Comparison of ENCODE assay signal across 15 cellular contexts in genomic region chr2:85356186-85356585, GRCh38. TPM values are rescaled to one million over a fixed set of nuclear protein-coding genes. Genes with fewer than 3 reads are reported as not detected.
A peak's percentile ranks its signal among the peaks of the same experiment; 100 is the strongest.
DNase-seq lines count a peak whose midpoint lies in the region; ATAC-seq and TF ChIP-seq lines count a peak whose summit lies in the region.
"Had no signal": no experiment of that assay in that cellular context is flagged by ENCODE, and none has a peak within 500 bp of the region (broad histone marks: within the 10 kb centered on the region; RNA-seq: fewer than 3 reads in every experiment).

No MANE protein-coding gene starts in this region.

- H2AK5ac ChIP-seq in IMR-90 (ENCODE audit: low read depth, low read length), result no peak overlapping the region

- no peak overlapping the region for H3K18ac ChIP-seq in IMR-90 (ENCODE audit: low read depth, low read length)

- dilution Hi-C loops in IMR-90 (cut with HindIII; ENCODE audit: low sequenced_read_pairs, unreplicated experiment), result no loop called here

- no peak overlapping the region for H2BK15ac ChIP-seq in IMR-90 (ENCODE audit: low read depth, low read length)

- DNase-seq in CD4-positive, CD25-positive, alpha-beta regulatory T cell, result no peak
- no peak for DNase-seq in IMR-90
- peak; percentile 33 for DNase-seq in coronary artery (ENCODE audit: low spot score)
- no peak for DNase-seq in neural progenitor cell (ENCODE audit: low spot score)
- DNase-seq in NAMALWA (ENCODE audit: low spot score), result no peak
- DNase-seq in stimulated activated effector memory CD8-positive, alpha-beta T cell treated with anti-CD3 and anti-CD28 coated beads, Interleukin-12 subunit alpha, Interleukin-12 subunit beta, amount 100 ng/mL, for 72 hours (ENCODE audit: low spot score in 2 of 2), result no peak
- DNase-seq in activated T-cell treated with anti-CD3 and anti-CD28 coated beads, Interleukin-2, amount 50 U/mL, for 24 hours, result no peak
- DNase-seq: BE2C, H7, NCI-H1417, NCI-H1930, NCI-H2171 treated with DMSO at 0.1 percent for 48 hours, NCI-H774 had no signal

- H3K56ac ChIP-seq in IMR-90 (ENCODE audit: extremely low read depth, insufficient read depth, low read length), result no peak overlapping the region

- peaks cover 24% of the 10 kb centered on the region for H3K36me3 Mint-ChIP-seq in CD4-positive, CD25-positive, alpha-beta regulatory T cell
- H3K36me3 Mint-ChIP-seq in neural progenitor cell, result peaks cover 15% of the 10 kb centered on the region
- H3K36me3 Mint-ChIP-seq in stimulated activated effector memory CD8-positive, alpha-beta T cell treated with anti-CD3 and anti-CD28 coated beads, Interleukin-12 subunit alpha, Interleukin-12 subunit beta, amount 100 ng/mL, for 72 hours, result peaks cover 65% of the 10 kb centered on the region
- H3K36me3 Mint-ChIP-seq in activated T-cell treated with anti-CD3 and anti-CD28 coated beads, Interleukin-2, amount 50 U/mL, for 24 hours (ENCODE audit: low read depth), result peaks cover 72% of the 10 kb centered on the region

- H3K79me1 ChIP-seq in IMR-90 (ENCODE audit: low read depth in 1 of 2, low read length in 2 of 2), result peaks cover 35 to 54% of the 10 kb centered on the region in 2 experiments

- H2AFZ ChIP-seq in IMR-90 (replicated peaks; ENCODE audit: low read length, poor library complexity), result no peak overlapping the region
- no peak overlapping the region for H2AFZ ChIP-seq in neural progenitor cell (replicated peaks)

- no CpG with 5 or more reads among the region's 2 CpGs for WGBS in IMR-90 (ENCODE audit: extremely low coverage in 2 of 2, insufficient read length in 1 of 2), 2 experiments

- no peak overlapping the region for H3K4me3 ChIP-seq in CD4-positive, CD25-positive, alpha-beta regulatory T cell (ENCODE audit: low read depth, low read length)
- no peak overlapping the region for H3K4me3 ChIP-seq in IMR-90 (ENCODE audit: insufficient read depth, low read depth, low read length)
- no peak overlapping the region for H3K4me3 ChIP-seq in coronary artery
- H3K4me3 ChIP-seq in neural progenitor cell, result no peak overlapping the region

- H3K27ac Mint-ChIP-seq in CD4-positive, CD25-positive, alpha-beta regulatory T cell, result no peak overlapping the region
- no peak overlapping the region for H3K27ac Mint-ChIP-seq in neural progenitor cell
- H3K27ac Mint-ChIP-seq in stimulated activated effector memory CD8-positive, alpha-beta T cell treated with anti-CD3 and anti-CD28 coated beads, Interleukin-12 subunit alpha, Interleukin-12 subunit beta, amount 100 ng/mL, for 72 hours, result no peak overlapping the region
- no peak overlapping the region for H3K27ac Mint-ChIP-seq in activated T-cell treated with anti-CD3 and anti-CD28 coated beads, Interleukin-2, amount 50 U/mL, for 24 hours

- H3K4ac ChIP-seq in IMR-90 (ENCODE audit: low read depth, low read length), result no peak overlapping the region

- ATAC-seq in CD4-positive, CD25-positive, alpha-beta regulatory T cell (ENCODE audit: low read depth in 2 of 2), result no peak
- no peak for ATAC-seq in IMR-90 (ENCODE audit: low read depth)
- ATAC-seq in stimulated activated effector memory CD8-positive, alpha-beta T cell treated with anti-CD3 and anti-CD28 coated beads, Interleukin-12 subunit alpha, Interleukin-12 subunit beta, amount 100 ng/mL, for 72 hours, result no peak
- ATAC-seq: Right ventricle myocardium inferior had no signal

- H3K9ac ChIP-seq in IMR-90 (ENCODE audit: low read depth, low read length), result no peak overlapping the region
- no peak overlapping the region for H3K9ac ChIP-seq in neural progenitor cell
- H3K9ac ChIP-seq: KMS-11 had no signal

- H3K9me3 ChIP-seq in CD4-positive, CD25-positive, alpha-beta regulatory T cell (ENCODE audit: control insufficient read depth in 2 of 2, low read length in 2 of 2), result no peaks in the 10 kb centered on the region
- H3K9me3 ChIP-seq in IMR-90 (ENCODE audit: control insufficient read depth, insufficient read depth, low read length) (no peaks in the 10 kb centered on the region), neural progenitor cell (ENCODE audit: low read depth) (no peaks in the 10 kb centered on the region)
- H3K9me3 ChIP-seq: BE2C had no signal

- intact Hi-C loops in IMR-90 (cut with micrococcal nuclease), result no loop called here

- H3K4me3 Mint-ChIP-seq in CD4-positive, CD25-positive, alpha-beta regulatory T cell, result peak overlapping the region; percentile 80 to 99 (median 96)
- peak overlapping the region; percentile 43 for H3K4me3 Mint-ChIP-seq in neural progenitor cell
- no peak overlapping the region for H3K4me3 Mint-ChIP-seq in stimulated activated effector memory CD8-positive, alpha-beta T cell treated with anti-CD3 and anti-CD28 coated beads, Interleukin-12 subunit alpha, Interleukin-12 subunit beta, amount 100 ng/mL, for 72 hours
- H3K4me3 Mint-ChIP-seq in activated T-cell treated with anti-CD3 and anti-CD28 coated beads, Interleukin-2, amount 50 U/mL, for 24 hours, result no peak overlapping the region

- no peak for TF ChIP-seq RAD21 in IMR-90 (IDR thresholded peaks at IDR 0.05; ENCODE audit: low read length)

- no peak overlapping the region for H2BK20ac ChIP-seq in IMR-90 (ENCODE audit: low read depth, low read length)

- H2BK5ac ChIP-seq in IMR-90 (ENCODE audit: low read depth, low read length, poor library complexity, severe bottlenecking), result no peak overlapping the region

- no peak overlapping the region for H3K23ac ChIP-seq in IMR-90 (ENCODE audit: low read depth, low read length)

- H4K8ac ChIP-seq in IMR-90 (ENCODE audit: low read depth in 2 of 2, low read length in 2 of 2), result no peak overlapping the region

- H3K27ac ChIP-seq in CD4-positive, CD25-positive, alpha-beta regulatory T cell (ENCODE audit: insufficient read depth, low read length, poor library complexity, severe bottlenecking), result no peak overlapping the region
- H3K27ac ChIP-seq in IMR-90 (ENCODE audit: insufficient read depth, low read length) (no peak overlapping the region), coronary artery (no peak overlapping the region), neural progenitor cell (no peak overlapping the region)
- H3K27ac ChIP-seq: KMS-11 had no signal

- H3K4me2 ChIP-seq in IMR-90 (ENCODE audit: low read depth, low read length) (no peak overlapping the region), neural progenitor cell (no peak overlapping the region)

- peaks cover 12 to 63% (median 37%) of the 10 kb centered on the region in 4 donors for H3K4me1 Mint-ChIP-seq in CD4-positive, CD25-positive, alpha-beta regulatory T cell
- peaks cover 20% of the 10 kb centered on the region for H3K4me1 Mint-ChIP-seq in neural progenitor cell
- peaks cover 48% of the 10 kb centered on the region for H3K4me1 Mint-ChIP-seq in stimulated activated effector memory CD8-positive, alpha-beta T cell treated with anti-CD3 and anti-CD28 coated beads, Interleukin-12 subunit alpha, Interleukin-12 subunit beta, amount 100 ng/mL, for 72 hours
- peaks cover 49% of the 10 kb centered on the region for H3K4me1 Mint-ChIP-seq in activated T-cell treated with anti-CD3 and anti-CD28 coated beads, Interleukin-2, amount 50 U/mL, for 24 hours (ENCODE audit: low read depth)

- POLR2A ChIA-PET in IMR-90 (lab: Charles Lee; ENCODE audit: unreplicated experiment), result no interaction called here

- no peak for TF ChIP-seq POLR2A in IMR-90 (IDR thresholded peaks at IDR 0.05; ENCODE audit: low read depth, low read length)

- H2BK120ac ChIP-seq in IMR-90 (ENCODE audit: low read depth, low read length), result no peak overlapping the region

- in situ Hi-C loops in IMR-90 (cut with MboI; ENCODE audit: low sequenced_read_pairs), result no loop called here

- H3K27me3 Mint-ChIP-seq in CD4-positive, CD25-positive, alpha-beta regulatory T cell, result no peaks in the 10 kb centered on the region
- H3K27me3 Mint-ChIP-seq in neural progenitor cell (ENCODE audit: insufficient read depth, low read depth), result no peaks in the 10 kb centered on the region
- no peaks in the 10 kb centered on the region for H3K27me3 Mint-ChIP-seq in activated T-cell treated with anti-CD3 and anti-CD28 coated beads, Interleukin-2, amount 50 U/mL, for 24 hours

- no peaks in the 10 kb centered on the region for H3K27me3 ChIP-seq in CD4-positive, CD25-positive, alpha-beta regulatory T cell (ENCODE audit: control insufficient read depth, insufficient read depth, low read length)
- no peaks in the 10 kb centered on the region for H3K27me3 ChIP-seq in IMR-90 (ENCODE audit: control insufficient read depth, insufficient read depth, low read length)
- no peaks in the 10 kb centered on the region for H3K27me3 ChIP-seq in neural progenitor cell
- H3K27me3 ChIP-seq: BE2C had no signal

- H4K20me1 ChIP-seq in IMR-90 (ENCODE audit: insufficient read depth, low read length), result no peaks in the 10 kb centered on the region
- H4K20me1 ChIP-seq in neural progenitor cell (ENCODE audit: low read depth), result no peaks in the 10 kb centered on the region

- H3K14ac ChIP-seq in IMR-90 (replicated peaks; ENCODE audit: low read depth, low read length), result no peak overlapping the region

- no peak overlapping the region for H2AK9ac ChIP-seq in IMR-90 (replicated peaks; ENCODE audit: low read depth, low read length, poor library complexity)

- no peaks in the 10 kb centered on the region for H3F3A ChIP-seq in neural progenitor cell (ENCODE audit: low read depth)

- H3K9me1 ChIP-seq in IMR-90 (ENCODE audit: insufficient read depth, low read length), result peaks cover 16% of the 10 kb centered on the region

- H3K79me2 ChIP-seq in neural progenitor cell (ENCODE audit: low read depth), result peaks cover 9% of the 10 kb centered on the region

- CTCF ChIA-PET in IMR-90 (lab: Yijun Ruan, JAX), result no interaction called here

- peaks cover 15% of the 10 kb centered on the region for H3K36me3 ChIP-seq in CD4-positive, CD25-positive, alpha-beta regulatory T cell (ENCODE audit: control insufficient read depth, insufficient read depth, low read length)
- H3K36me3 ChIP-seq in IMR-90 (ENCODE audit: control insufficient read depth, insufficient read depth, low read length) (peaks cover 17% of the 10 kb centered on the region), neural progenitor cell (no peaks in the 10 kb centered on the region)
- H3K36me3 ChIP-seq: BE2C had no signal

- TSS peak; percentile 49 for BruUV-seq in IMR-90 (replicated peaks; lab: Mats Ljungman, UMichigan)

- peaks cover 40% of the 10 kb centered on the region for H3K4me1 ChIP-seq in CD4-positive, CD25-positive, alpha-beta regulatory T cell (ENCODE audit: control insufficient read depth, insufficient read depth, low read length, poor library complexity, severe bottlenecking)
- H3K4me1 ChIP-seq in IMR-90 (ENCODE audit: control insufficient read depth, insufficient read depth, low read length) (peaks cover 6% of the 10 kb centered on the region), neural progenitor cell (peaks cover 3% of the 10 kb centered on the region)
- H3K4me1 ChIP-seq: BE2C had no signal

- H3K9me3 Mint-ChIP-seq in CD4-positive, CD25-positive, alpha-beta regulatory T cell, result no peaks in the 10 kb centered on the region
- H3K9me3 Mint-ChIP-seq in neural progenitor cell, result no peaks in the 10 kb centered on the region
- H3K9me3 Mint-ChIP-seq in stimulated activated effector memory CD8-positive, alpha-beta T cell treated with anti-CD3 and anti-CD28 coated beads, Interleukin-12 subunit alpha, Interleukin-12 subunit beta, amount 100 ng/mL, for 72 hours, result no peaks in the 10 kb centered on the region
- no peaks in the 10 kb centered on the region for H3K9me3 Mint-ChIP-seq in activated T-cell treated with anti-CD3 and anti-CD28 coated beads, Interleukin-2, amount 50 U/mL, for 24 hours

- TF ChIP-seq CTCF in IMR-90 (conservative IDR thresholded peaks at IDR 0.05; ENCODE audit: low read depth, low read length) (no peak), coronary artery (IDR thresholded peaks at IDR 0.05) (no peak), neural progenitor cell (IDR thresholded peaks at IDR 0.05) (no peak)

- no peak overlapping the region for H4K5ac ChIP-seq in IMR-90 (ENCODE audit: low read depth, low read length)

- H4K91ac ChIP-seq in IMR-90 (ENCODE audit: insufficient read depth, low read depth, low read length), result no peak overlapping the region

RNA-seq across cellular contexts. Expression of gene ELMOD3, which starts 1.6 kb away (rescaled TPM):
- 21.5 TPM for total RNA-seq in CD4-positive, CD25-positive, alpha-beta regulatory T cell
- 10 to 100 TPM; 13.5 to 16.3 (median 15.4) TPM for polyA plus RNA-seq in CD4-positive, CD25-positive, alpha-beta regulatory T cell
- total RNA-seq in IMR-90 (2012; rRNA removed) (10.8 and 13.1 TPM in 2 replicates), neural progenitor cell (ENCODE audit: low replicate concordance) (21.5 and 28.1 TPM in 2 replicates)
- 19.2 and 20.7 TPM in 2 replicates for polyA plus RNA-seq in IMR-90 (2012; rRNA removed)
- 6.6 and 7.8 TPM in 2 replicates for polyA plus RNA-seq in IMR-90 (2012; cell fraction: cytosol; rRNA removed)
- 72.0 and 88.6 TPM in 2 replicates for polyA plus RNA-seq in IMR-90 (2012; cell fraction: nucleus; rRNA removed; ENCODE audit: low replicate concordance)

RNA-seq across cellular contexts. Expression of gene RETSAT, which starts 1.9 kb away (rescaled TPM):
- total RNA-seq in CD4-positive, CD25-positive, alpha-beta regulatory T cell, result 32.4 TPM
- 10 to 100 TPM; 13.8 to 18.1 (median 15.8) TPM for polyA plus RNA-seq in CD4-positive, CD25-positive, alpha-beta regulatory T cell
- total RNA-seq in IMR-90 (2012; rRNA removed) (25.0 and 32.3 TPM in 2 replicates), neural progenitor cell (ENCODE audit: low replicate concordance) (13.3 and 19.0 TPM in 2 replicates)
- 22.8 and 25.6 TPM in 2 replicates for polyA plus RNA-seq in IMR-90 (2012; rRNA removed)
- polyA plus RNA-seq in IMR-90 (2012; cell fraction: cytosol; rRNA removed), result 12.7 and 18.2 TPM in 2 replicates
- 30.4 and 42.7 TPM in 2 replicates for polyA plus RNA-seq in IMR-90 (2012; cell fraction: nucleus; rRNA removed; ENCODE audit: low replicate concordance)

RNA-seq across cellular contexts. Expression of gene TGOLN2, which starts 28.4 kb away (rescaled TPM):
- 168 TPM for total RNA-seq in CD4-positive, CD25-positive, alpha-beta regulatory T cell
- 10 to 100 TPM; 51.3 to 62.7 (median 62.1) TPM for polyA plus RNA-seq in CD4-positive, CD25-positive, alpha-beta regulatory T cell
- total RNA-seq in IMR-90 (2012; rRNA removed) (57.7 and 61.7 TPM in 2 replicates), neural progenitor cell (ENCODE audit: low replicate concordance) (28.5 and 31.9 TPM in 2 replicates)
- 92.3 and 94.2 TPM in 2 replicates for polyA plus RNA-seq in IMR-90 (2012; rRNA removed)
- 65.8 and 82.6 TPM in 2 replicates for polyA plus RNA-seq in IMR-90 (2012; cell fraction: cytosol; rRNA removed)
- 27.8 and 83.8 TPM in 2 replicates for polyA plus RNA-seq in IMR-90 (2012; cell fraction: nucleus; rRNA removed; ENCODE audit: low replicate concordance)

RNA-seq across cellular contexts. Expression of gene CAPG, which starts 54.0 kb away (rescaled TPM):
- total RNA-seq in CD4-positive, CD25-positive, alpha-beta regulatory T cell, result 44.5 TPM
- polyA plus RNA-seq in CD4-positive, CD25-positive, alpha-beta regulatory T cell, result 10 to 100 TPM; 19.9 to 74.7 (median 44.6) TPM
- 53.3 and 79.9 TPM in 2 replicates for total RNA-seq in IMR-90 (2012; rRNA removed)
- polyA plus RNA-seq in IMR-90 (2012; rRNA removed), result 98.3 and 122 TPM in 2 replicates
- 106 and 143 TPM in 2 replicates for polyA plus RNA-seq in IMR-90 (2012; cell fraction: cytosol; rRNA removed)
- 43.3 and 75.0 TPM in 2 replicates for polyA plus RNA-seq in IMR-90 (2012; cell fraction: nucleus; rRNA removed; ENCODE audit: low replicate concordance)
- 23.9 TPM in 2 replicates for total RNA-seq in neural progenitor cell (ENCODE audit: low replicate concordance)

Comparison
In these comparisons a context has a peak if more than half of its experiments do, and no peak if none do; other contexts are left out.
1. H3K4me3 Mint-ChIP-seq: peak in CD4-positive, CD25-positive, alpha-beta regulatory T cell (4 of 4) and neural progenitor cell (single experiment); none in stimulated activated effector memory CD8-positive, alpha-beta T cell treated with anti-CD3 and anti-CD28 coated beads, Interleukin-12 subunit alpha, Interleukin-12 subunit beta, amount 100 ng/mL, for 72 hours (single experiment) and activated T-cell treated with anti-CD3 and anti-CD28 coated beads, Interleukin-2, amount 50 U/mL, for 24 hours (single experiment).